ENCODE assay signal across 25 cellular contexts in the genomic region with DNA sequence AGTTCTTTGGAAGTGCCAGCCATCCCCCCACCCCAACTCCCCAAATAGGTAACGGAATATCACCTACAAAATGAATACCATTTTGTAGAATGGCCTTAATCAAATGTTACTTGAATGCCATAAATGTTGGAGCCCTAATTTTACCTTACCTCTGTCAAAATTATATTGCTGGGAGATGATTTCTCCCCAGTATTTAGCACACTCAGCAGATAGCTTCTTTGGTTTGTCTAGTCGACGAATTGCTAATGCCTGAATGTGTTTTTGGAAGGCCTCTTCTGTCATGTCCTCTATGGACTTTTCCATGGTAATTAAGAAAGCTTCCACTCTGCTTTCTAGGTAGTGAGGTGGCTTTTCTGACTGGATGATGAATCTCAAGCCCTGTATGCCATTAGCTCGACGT.
DNase-seq lines count a peak whose midpoint lies in the region; ATAC-seq, FAIRE-seq and TF ChIP-seq lines count a peak whose summit lies in the region.
"Had no signal": no experiment of that assay in that cellular context is flagged by ENCODE, and none has a peak within 500 bp of the region (broad histone marks: within the 10 kb centered on the region; RNA-seq: fewer than 3 reads in every experiment).

No MANE protein-coding gene starts in this region.

- H2AK5ac ChIP-seq in IMR-90 (ENCODE audit: low read depth, low read length) = no peak overlapping the region

- BruUV-seq in HepG2 (replicated peaks; lab: Mats Ljungman, UMichigan) (no TSS peak), IMR-90 (replicated peaks; lab: Mats Ljungman, UMichigan) (no TSS peak)

- H4K91ac ChIP-seq in IMR-90 (ENCODE audit: insufficient read depth, low read depth, low read length) = no peak overlapping the region

- H3K36me3 ChIP-seq in HepG2 (replicated peaks in 1 of 2; ENCODE audit: control insufficient read depth in 1 of 2, insufficient read depth in 2 of 2, low read length in 2 of 2) (peaks cover 4 to 61% of the 10 kb centered on the region in 2 experiments), right lobe of liver (peaks cover 0 to 74% (median 35%) of the 10 kb centered on the region in 4 donors), IMR-90 (ENCODE audit: control insufficient read depth, insufficient read depth, low read length) (peaks cover 35% of the 10 kb centered on the region)

- no peak overlapping the region for H4K8ac ChIP-seq in IMR-90 (ENCODE audit: low read depth in 2 of 2, low read length in 2 of 2)

- H3K79me2 ChIP-seq in HepG2 (ENCODE audit: insufficient read depth, low read length) = no peaks in the 10 kb centered on the region

- H2BK15ac ChIP-seq in IMR-90 (ENCODE audit: low read depth, low read length) = no peak overlapping the region

- TF ChIP-seq EP300 in HepG2 (IDR thresholded peaks at IDR 0.05; ENCODE audit: low read depth in 2 of 2, low read length in 2 of 2) (no peak), HepG2 (CRISPR knock-in tag; IDR thresholded peaks at IDR 0.05; ENCODE audit: borderline replicate concordance) (no peak)

- H2AFZ ChIP-seq in HepG2 (ENCODE audit: low read length) (no peak overlapping the region), IMR-90 (replicated peaks; ENCODE audit: low read length, poor library complexity) (no peak overlapping the region)

- H3K4me2 ChIP-seq in HepG2 (ENCODE audit: low read depth, low read length) = no peak overlapping the region
- no peak overlapping the region for H3K4me2 ChIP-seq in IMR-90 (ENCODE audit: low read depth, low read length)
- H3K4me2 ChIP-seq: BLaER1 had no signal

- H3K56ac ChIP-seq in IMR-90 (ENCODE audit: extremely low read depth, insufficient read depth, low read length) = no peak overlapping the region

- no peak overlapping the region for H3K4me3 Mint-ChIP-seq in nephron progenitor cell
- H3K4me3 Mint-ChIP-seq: CD14-positive monocyte; CD4-positive, alpha-beta T cell; CD8-positive, alpha-beta T cell had no signal

- no peak overlapping the region for H2BK120ac ChIP-seq in IMR-90 (ENCODE audit: low read depth, low read length)

- no peak for FAIRE-seq in HepG2 (lab: Jason Lieb, UNC)
- FAIRE-seq: GM12878, GM12892, GM18507 had no signal

- no peak overlapping the region for H3K9ac ChIP-seq in HepG2 (ENCODE audit: insufficient read depth, low read depth, low read length)
- no peak overlapping the region for H3K9ac ChIP-seq in IMR-90 (ENCODE audit: low read depth, low read length)
- H3K9ac ChIP-seq: BLaER1 had no signal

- TF ChIP-seq CTCF in HepG2 (CRISPR knock-in tag; IDR thresholded peaks at IDR 0.05) (no peak), right lobe of liver (IDR thresholded peaks at IDR 0.05) (no peak), IMR-90 (conservative IDR thresholded peaks at IDR 0.05; ENCODE audit: low read depth, low read length) (no peak), nephron progenitor cell (IDR thresholded peaks at IDR 0.05) (no peak)

- CTCF ChIA-PET in HepG2 (lab: Yijun Ruan, JAX; ENCODE audit: low intra/inter-chr PET ratio, low total read pairs) (no interaction called here), IMR-90 (lab: Yijun Ruan, JAX) (no interaction called here)

- H3K9me1 ChIP-seq in IMR-90 (ENCODE audit: insufficient read depth, low read length) = no peaks in the 10 kb centered on the region

- no peak overlapping the region for H3K18ac ChIP-seq in IMR-90 (ENCODE audit: low read depth, low read length)

- TF ChIP-seq RAD21 in HepG2 (CRISPR knock-in tag; IDR thresholded peaks at IDR 0.05) (no peak), IMR-90 (IDR thresholded peaks at IDR 0.05; ENCODE audit: low read length) (no peak)

- H3K9me3 ChIP-seq in HepG2 (ENCODE audit: low read length) (no peaks in the 10 kb centered on the region), right lobe of liver (no peaks in the 10 kb centered on the region), IMR-90 (ENCODE audit: control insufficient read depth, insufficient read depth, low read length) (no peaks in the 10 kb centered on the region)
- H3K9me3 ChIP-seq: BE2C, BLaER1 had no signal

- H3K14ac ChIP-seq in IMR-90 (replicated peaks; ENCODE audit: low read depth, low read length) = no peak overlapping the region

- no peaks in the 10 kb centered on the region for H3K27me3 ChIP-seq in HepG2 (ENCODE audit: control insufficient read depth in 1 of 2, insufficient read depth in 2 of 2, low read length in 2 of 2)
- no peaks in the 10 kb centered on the region for H3K27me3 ChIP-seq in right lobe of liver
- H3K27me3 ChIP-seq in IMR-90 (ENCODE audit: control insufficient read depth, insufficient read depth, low read length) = no peaks in the 10 kb centered on the region
- H3K27me3 ChIP-seq: BE2C, BLaER1 had no signal

- POLR2A ChIA-PET in HepG2 (lab: Yijun Ruan, JAX) = no interaction called here
- POLR2A ChIA-PET in IMR-90 (lab: Charles Lee; ENCODE audit: unreplicated experiment) = no interaction called here

- no peak overlapping the region for H2AK9ac ChIP-seq in IMR-90 (replicated peaks; ENCODE audit: low read depth, low read length, poor library complexity)

- H3K27me3 Mint-ChIP-seq in nephron progenitor cell (ENCODE audit: low read depth, poor library complexity) = no peaks in the 10 kb centered on the region
- H3K27me3 Mint-ChIP-seq: CD4-positive, alpha-beta T cell had no signal

- intact Hi-C loops in HepG2 (cut with micrococcal nuclease; ENCODE audit: unreplicated experiment) = no loop called here
- intact Hi-C loops in right lobe of liver (cut with DNase I) = no loop called here
- intact Hi-C loops in IMR-90 (cut with micrococcal nuclease) = no loop called here

- in situ Hi-C loops in HepG2 (cut with HindIII; ENCODE audit: extremely low pct_ligation_motif_present, low pct_unique_long_range_greater_than_20kb) (no loop called here), IMR-90 (cut with MboI; ENCODE audit: low sequenced_read_pairs) (no loop called here)

- H4K5ac ChIP-seq in IMR-90 (ENCODE audit: low read depth, low read length) = no peak overlapping the region

- no peak for DNase-seq in HepG2 (ENCODE audit: low spot score)
- no peak for DNase-seq in right lobe of liver
- DNase-seq in IMR-90 = no peak
- DNase-seq in nephron progenitor cell = no peak
- no peak for DNase-seq in COLO668 (lab: John Stamatoyannopoulos, UW; ENCODE audit: unreplicated experiment)
- DNase-seq: ACHN; BE2C; C1 segment of cervical spinal cord; CD4-positive, alpha-beta T cell; CD8-positive, alpha-beta T cell; COR-L47; DMS 273 treated with DMSO at 0.1 percent for 48 hours; DMS153; DMS53; DMS79; DND-41; EL; GDM1 had no signal

- no peak overlapping the region for H2BK5ac ChIP-seq in IMR-90 (ENCODE audit: low read depth, low read length, poor library complexity, severe bottlenecking)

- ATAC-seq in HepG2 = no peak
- no peak for ATAC-seq in right lobe of liver
- no peak for ATAC-seq in IMR-90 (ENCODE audit: low read depth)
- no peak for ATAC-seq in HG03520 (IDR thresholded peaks at IDR 0.05; ENCODE audit: unreplicated experiment)
- ATAC-seq: CD8-positive, alpha-beta T cell; GM12878 had no signal

- dilution Hi-C loops in IMR-90 (cut with HindIII; ENCODE audit: low sequenced_read_pairs, unreplicated experiment) = no loop called here

- H4K20me1 ChIP-seq in HepG2 (ENCODE audit: insufficient read depth, low read length) = no peaks in the 10 kb centered on the region
- H4K20me1 ChIP-seq in IMR-90 (ENCODE audit: insufficient read depth, low read length) = no peaks in the 10 kb centered on the region
- H4K20me1 ChIP-seq: BLaER1 had no signal

- peak overlapping the region; percentile 88 for H3K27ac Mint-ChIP-seq in nephron progenitor cell
- H3K27ac Mint-ChIP-seq: CD14-positive monocyte; CD4-positive, alpha-beta T cell; CD8-positive, alpha-beta T cell had no signal

- H3K27ac ChIP-seq in HepG2 (ENCODE audit: extremely low read length, insufficient read depth, low read length) = no peak overlapping the region
- no peak overlapping the region for H3K27ac ChIP-seq in right lobe of liver
- no peak overlapping the region for H3K27ac ChIP-seq in IMR-90 (ENCODE audit: insufficient read depth, low read length)
- H3K27ac ChIP-seq: 22Rv1, BLaER1 had no signal

- H3K9me3 Mint-ChIP-seq in nephron progenitor cell = no peaks in the 10 kb centered on the region
- H3K9me3 Mint-ChIP-seq: CD14-positive monocyte; CD4-positive, alpha-beta T cell; CD8-positive, alpha-beta T cell had no signal

- H3K36me3 Mint-ChIP-seq in nephron progenitor cell (ENCODE audit: low read depth) = peaks cover 61% of the 10 kb centered on the region

- H3K4me1 ChIP-seq in HepG2 (ENCODE audit: insufficient read depth, low read length) (no peaks in the 10 kb centered on the region), right lobe of liver (no peaks in the 10 kb centered on the region), IMR-90 (ENCODE audit: control insufficient read depth, insufficient read depth, low read length) (no peaks in the 10 kb centered on the region)
- H3K4me1 ChIP-seq: BE2C, BLaER1 had no signal

- TF ChIP-seq POLR2A in HepG2 (IDR thresholded peaks at IDR 0.05; ENCODE audit: insufficient read depth in 1 of 2, low read depth in 2 of 2, low read length in 2 of 2) (no peak), right lobe of liver (IDR thresholded peaks at IDR 0.05) (no peak), IMR-90 (IDR thresholded peaks at IDR 0.05; ENCODE audit: low read depth, low read length) (no peak)

- H3K79me1 ChIP-seq in IMR-90 (ENCODE audit: low read depth in 1 of 2, low read length in 2 of 2) = no peaks in the 10 kb centered on the region

- WGBS in HepG2 (ENCODE audit: low lambda C conversion rate) = 97% methylated on average over 5 of the region's 5 CpGs
- 90% methylated on average over 5 of the region's 5 CpGs for WGBS in right lobe of liver (ENCODE audit: insufficient coverage, low coverage, low lambda C conversion rate, missing lambda C conversion rate)
- WGBS in IMR-90 (ENCODE audit: extremely low coverage in 2 of 2, insufficient read length in 1 of 2), 2 experiments = no CpG with 5 or more reads among the region's 5 CpGs

- H3K4me3 ChIP-seq in HepG2 (replicated peaks in 1 of 3; ENCODE audit: insufficient read depth in 1 of 3, low read depth in 2 of 3, low read length in 3 of 3) (no peak overlapping the region), right lobe of liver (no peak overlapping the region), IMR-90 (ENCODE audit: insufficient read depth, low read depth, low read length) (no peak overlapping the region)
- H3K4me3 ChIP-seq: BLaER1, GM12878 had no signal

- H3K4ac ChIP-seq in IMR-90 (ENCODE audit: low read depth, low read length) = no peak overlapping the region

- no peaks in the 10 kb centered on the region for H3K4me1 Mint-ChIP-seq in nephron progenitor cell
- H3K4me1 Mint-ChIP-seq: CD14-positive monocyte had no signal

- H3K23ac ChIP-seq in IMR-90 (ENCODE audit: low read depth, low read length) = no peak overlapping the region

- H2BK20ac ChIP-seq in IMR-90 (ENCODE audit: low read depth, low read length) = no peak overlapping the region

TF ChIP-seq in HepG2, 621 proteins besides CTCF, POLR2A, EP300 and RAD21 (continues in another document):
- peak; percentile 76 to 84 for TF ChIP-seq MAFK (conservative IDR thresholded peaks at IDR 0.05 in 1 of 2, IDR thresholded peaks at IDR 0.05 in 1 of 2; ENCODE audit: low read length in 2 of 2)
- TF ChIP-seq MAFF (IDR thresholded peaks at IDR 0.05; ENCODE audit: low read depth, low read length) = peak; percentile 88

TF ChIP-seq in IMR-90, 13 proteins besides CTCF, POLR2A, EP300 and RAD21:
- TF ChIP-seq BHLHE40 (IDR thresholded peaks at IDR 0.05; ENCODE audit: low read depth, low read length) (no peak), MAFK (IDR thresholded peaks at IDR 0.05; ENCODE audit: low read depth, low read length) (peak; percentile 67)
